In the genomic region with DNA sequence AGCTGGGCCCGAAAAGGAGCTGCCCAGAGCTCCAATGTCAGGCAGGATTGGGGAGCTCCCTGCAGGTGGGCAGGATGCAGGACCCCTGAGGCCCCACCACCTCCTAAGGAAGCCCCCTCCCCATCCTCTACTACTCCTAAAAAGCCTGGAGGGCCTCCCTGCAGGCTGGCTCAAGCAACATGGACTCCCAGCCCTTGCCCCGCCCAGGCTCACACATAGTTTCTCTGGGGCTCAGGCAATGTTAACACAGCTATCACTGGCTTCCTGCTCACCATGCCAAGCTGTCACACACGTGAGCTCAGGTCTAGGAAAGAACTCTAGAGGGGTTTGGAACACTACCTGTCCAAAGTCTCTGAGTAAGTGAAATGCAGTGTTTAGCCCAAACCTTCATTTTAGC, we compare ENCODE assay signal across 2 cellular contexts.
TF ChIP-seq lines count a peak whose summit lies in the region.

No MANE protein-coding gene starts in this region.

TF ChIP-seq in GM23338, 12 proteins besides CTCF, POLR2A, EP300 and RAD21 (continued from another document):
- TF ChIP-seq, protein P1, sequence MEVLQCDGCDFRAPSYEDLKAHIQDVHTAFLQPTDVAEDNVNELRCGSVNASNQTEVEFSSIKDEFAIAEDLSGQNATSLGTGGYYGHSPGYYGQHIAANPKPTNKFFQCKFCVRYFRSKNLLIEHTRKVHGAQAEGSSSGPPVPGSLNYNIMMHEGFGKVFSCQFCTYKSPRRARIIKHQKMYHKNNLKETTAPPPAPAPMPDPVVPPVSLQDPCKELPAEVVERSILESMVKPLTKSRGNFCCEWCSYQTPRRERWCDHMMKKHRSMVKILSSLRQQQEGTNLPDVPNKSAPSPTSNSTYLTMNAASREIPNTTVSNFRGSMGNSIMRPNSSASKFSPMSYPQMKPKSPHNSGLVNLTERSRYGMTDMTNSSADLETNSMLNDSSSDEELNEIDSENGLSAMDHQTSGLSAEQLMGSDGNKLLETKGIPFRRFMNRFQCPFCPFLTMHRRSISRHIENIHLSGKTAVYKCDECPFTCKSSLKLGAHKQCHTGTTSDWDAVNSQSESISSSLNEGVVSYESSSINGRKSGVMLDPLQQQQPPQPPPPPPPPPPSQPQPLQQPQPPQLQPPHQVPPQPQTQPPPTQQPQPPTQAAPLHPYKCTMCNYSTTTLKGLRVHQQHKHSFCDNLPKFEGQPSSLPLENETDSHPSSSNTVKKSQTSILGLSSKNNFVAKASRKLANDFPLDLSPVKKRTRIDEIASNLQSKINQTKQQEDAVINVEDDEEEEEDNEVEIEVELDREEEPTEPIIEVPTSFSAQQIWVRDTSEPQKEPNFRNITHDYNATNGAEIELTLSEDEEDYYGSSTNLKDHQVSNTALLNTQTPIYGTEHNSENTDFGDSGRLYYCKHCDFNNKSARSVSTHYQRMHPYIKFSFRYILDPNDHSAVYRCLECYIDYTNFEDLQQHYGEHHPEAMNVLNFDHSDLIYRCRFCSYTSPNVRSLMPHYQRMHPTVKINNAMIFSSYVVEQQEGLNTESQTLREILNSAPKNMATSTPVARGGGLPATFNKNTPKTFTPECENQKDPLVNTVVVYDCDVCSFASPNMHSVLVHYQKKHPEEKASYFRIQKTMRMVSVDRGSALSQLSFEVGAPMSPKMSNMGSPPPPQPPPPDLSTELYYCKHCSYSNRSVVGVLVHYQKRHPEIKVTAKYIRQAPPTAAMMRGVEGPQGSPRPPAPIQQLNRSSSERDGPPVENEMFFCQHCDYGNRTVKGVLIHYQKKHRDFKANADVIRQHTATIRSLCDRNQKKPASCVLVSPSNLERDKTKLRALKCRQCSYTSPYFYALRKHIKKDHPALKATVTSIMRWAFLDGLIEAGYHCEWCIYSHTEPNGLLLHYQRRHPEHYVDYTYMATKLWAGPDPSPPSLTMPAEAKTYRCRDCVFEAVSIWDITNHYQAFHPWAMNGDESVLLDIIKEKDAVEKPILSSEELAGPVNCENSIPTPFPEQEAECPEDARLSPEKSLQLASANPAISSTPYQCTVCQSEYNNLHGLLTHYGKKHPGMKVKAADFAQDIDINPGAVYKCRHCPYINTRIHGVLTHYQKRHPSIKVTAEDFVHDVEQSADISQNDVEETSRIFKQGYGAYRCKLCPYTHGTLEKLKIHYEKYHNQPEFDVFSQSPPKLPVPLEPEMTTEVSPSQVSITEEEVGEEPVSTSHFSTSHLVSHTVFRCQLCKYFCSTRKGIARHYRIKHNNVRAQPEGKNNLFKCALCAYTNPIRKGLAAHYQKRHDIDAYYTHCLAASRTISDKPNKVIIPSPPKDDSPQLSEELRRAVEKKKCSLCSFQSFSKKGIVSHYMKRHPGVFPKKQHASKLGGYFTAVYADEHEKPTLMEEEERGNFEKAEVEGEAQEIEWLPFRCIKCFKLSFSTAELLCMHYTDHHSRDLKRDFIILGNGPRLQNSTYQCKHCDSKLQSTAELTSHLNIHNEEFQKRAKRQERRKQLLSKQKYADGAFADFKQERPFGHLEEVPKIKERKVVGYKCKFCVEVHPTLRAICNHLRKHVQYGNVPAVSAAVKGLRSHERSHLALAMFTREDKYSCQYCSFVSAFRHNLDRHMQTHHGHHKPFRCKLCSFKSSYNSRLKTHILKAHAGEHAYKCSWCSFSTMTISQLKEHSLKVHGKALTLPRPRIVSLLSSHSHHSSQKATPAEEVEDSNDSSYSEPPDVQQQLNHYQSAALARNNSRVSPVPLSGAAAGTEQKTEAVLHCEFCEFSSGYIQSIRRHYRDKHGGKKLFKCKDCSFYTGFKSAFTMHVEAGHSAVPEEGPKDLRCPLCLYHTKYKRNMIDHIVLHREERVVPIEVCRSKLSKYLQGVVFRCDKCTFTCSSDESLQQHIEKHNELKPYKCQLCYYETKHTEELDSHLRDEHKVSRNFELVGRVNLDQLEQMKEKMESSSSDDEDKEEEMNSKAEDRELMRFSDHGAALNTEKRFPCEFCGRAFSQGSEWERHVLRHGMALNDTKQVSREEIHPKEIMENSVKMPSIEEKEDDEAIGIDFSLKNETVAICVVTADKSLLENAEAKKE (CRISPR knock-in tag; IDR thresholded peaks at IDR 0.05): no peak
- no peak for TF ChIP-seq ZNF331 (CRISPR knock-in tag; IDR thresholded peaks at IDR 0.05; ENCODE audit: low read depth)
- TF ChIP-seq, protein P2, sequence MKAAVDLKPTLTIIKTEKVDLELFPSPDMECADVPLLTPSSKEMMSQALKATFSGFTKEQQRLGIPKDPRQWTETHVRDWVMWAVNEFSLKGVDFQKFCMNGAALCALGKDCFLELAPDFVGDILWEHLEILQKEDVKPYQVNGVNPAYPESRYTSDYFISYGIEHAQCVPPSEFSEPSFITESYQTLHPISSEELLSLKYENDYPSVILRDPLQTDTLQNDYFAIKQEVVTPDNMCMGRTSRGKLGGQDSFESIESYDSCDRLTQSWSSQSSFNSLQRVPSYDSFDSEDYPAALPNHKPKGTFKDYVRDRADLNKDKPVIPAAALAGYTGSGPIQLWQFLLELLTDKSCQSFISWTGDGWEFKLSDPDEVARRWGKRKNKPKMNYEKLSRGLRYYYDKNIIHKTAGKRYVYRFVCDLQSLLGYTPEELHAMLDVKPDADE (IDR thresholded peaks at IDR 0.05): no peak

TF ChIP-seq in HepG2, 621 proteins besides CTCF, POLR2A, EP300 and RAD21 (continued from another document and continues in another):
- peak; percentile 43; the same call in 1 of the 2 replicates for TF ChIP-seq PAXIP1 (CRISPR knock-in tag; conservative IDR thresholded peaks at IDR 0.05)
- TF ChIP-seq ZNF607 (CRISPR knock-in tag; IDR thresholded peaks at IDR 0.05; ENCODE audit: borderline replicate concordance): no peak; the same call in 1 of the 2 replicates
- no peak for TF ChIP-seq ZFP36 (IDR thresholded peaks at IDR 0.05; ENCODE audit: borderline replicate concordance, low read depth, low read length, partially characterized antibody)
- no peak for TF ChIP-seq EHMT2 (IDR thresholded peaks at IDR 0.05; ENCODE audit: borderline replicate concordance, low read depth, low read length)
- TF ChIP-seq, protein P3, sequence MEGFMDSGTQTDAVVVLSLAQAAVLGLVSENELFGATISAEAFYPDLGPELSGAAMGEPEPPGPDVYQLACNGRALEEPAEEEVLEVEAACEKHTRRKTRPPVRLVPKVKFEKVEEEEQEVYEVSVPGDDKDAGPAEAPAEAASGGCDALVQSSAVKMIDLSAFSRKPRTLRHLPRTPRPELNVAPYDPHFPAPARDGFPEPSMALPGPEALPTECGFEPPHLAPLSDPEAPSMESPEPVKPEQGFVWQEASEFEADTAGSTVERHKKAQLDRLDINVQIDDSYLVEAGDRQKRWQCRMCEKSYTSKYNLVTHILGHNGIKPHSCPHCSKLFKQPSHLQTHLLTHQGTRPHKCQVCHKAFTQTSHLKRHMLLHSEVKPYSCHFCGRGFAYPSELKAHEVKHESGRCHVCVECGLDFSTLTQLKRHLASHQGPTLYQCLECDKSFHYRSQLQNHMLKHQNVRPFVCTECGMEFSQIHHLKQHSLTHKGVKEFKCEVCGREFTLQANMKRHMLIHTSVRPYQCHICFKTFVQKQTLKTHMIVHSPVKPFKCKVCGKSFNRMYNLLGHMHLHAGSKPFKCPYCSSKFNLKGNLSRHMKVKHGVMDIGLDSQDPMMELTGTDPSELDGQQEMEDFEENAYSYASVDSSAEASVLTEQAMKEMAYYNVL (CRISPR knock-in tag; IDR thresholded peaks at IDR 0.05; ENCODE audit: borderline replicate concordance): no peak
- TF ChIP-seq ZNF274 (CRISPR knock-in tag; IDR thresholded peaks at IDR 0.05): 0 out of 2 replicates have a peak, but pooled peaks have one; percentile 44
- TF ChIP-seq HNF1B (CRISPR knock-in tag; IDR thresholded peaks at IDR 0.05): peak; percentile 17; the same call in 1 of the 2 replicates
- no peak for TF ChIP-seq ARNT (IDR thresholded peaks at IDR 0.05)
- peak; percentile 74 for TF ChIP-seq BHLHE40 (IDR thresholded peaks at IDR 0.05; ENCODE audit: low read length)
- TF ChIP-seq SAP130 (CRISPR knock-in tag; IDR thresholded peaks at IDR 0.05; ENCODE audit: low read depth): peak; percentile 59
- TF ChIP-seq, protein P4, sequence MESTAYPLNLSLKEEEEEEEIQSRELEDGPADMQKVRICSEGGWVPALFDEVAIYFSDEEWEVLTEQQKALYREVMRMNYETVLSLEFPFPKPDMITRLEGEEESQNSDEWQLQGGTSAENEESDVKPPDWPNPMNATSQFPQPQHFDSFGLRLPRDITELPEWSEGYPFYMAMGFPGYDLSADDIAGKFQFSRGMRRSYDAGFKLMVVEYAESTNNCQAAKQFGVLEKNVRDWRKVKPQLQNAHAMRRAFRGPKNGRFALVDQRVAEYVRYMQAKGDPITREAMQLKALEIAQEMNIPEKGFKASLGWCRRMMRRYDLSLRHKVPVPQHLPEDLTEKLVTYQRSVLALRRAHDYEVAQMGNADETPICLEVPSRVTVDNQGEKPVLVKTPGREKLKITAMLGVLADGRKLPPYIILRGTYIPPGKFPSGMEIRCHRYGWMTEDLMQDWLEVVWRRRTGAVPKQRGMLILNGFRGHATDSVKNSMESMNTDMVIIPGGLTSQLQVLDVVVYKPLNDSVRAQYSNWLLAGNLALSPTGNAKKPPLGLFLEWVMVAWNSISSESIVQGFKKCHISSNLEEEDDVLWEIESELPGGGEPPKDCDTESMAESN (CRISPR knock-in tag; conservative IDR thresholded peaks at IDR 0.05): no peak
- no peak for TF ChIP-seq KLF12 (CRISPR knock-in tag; IDR thresholded peaks at IDR 0.05; ENCODE audit: borderline replicate concordance)
- no peak for TF ChIP-seq IKZF1 (IDR thresholded peaks at IDR 0.05)
- TF ChIP-seq SPEN (CRISPR knock-in tag; IDR thresholded peaks at IDR 0.05; ENCODE audit: low read depth): no peak
- no peak for TF ChIP-seq ZNF572 (CRISPR knock-in tag; IDR thresholded peaks at IDR 0.05)
- 0 out of 2 replicates have a peak, but pooled peaks have one; percentile 38 for TF ChIP-seq ZNF292 (CRISPR knock-in tag; IDR thresholded peaks at IDR 0.05; ENCODE audit: borderline replicate concordance, low read depth)
- TF ChIP-seq TCF7L2 (IDR thresholded peaks at IDR 0.05; ENCODE audit: low read depth, low read length): no peak
- no peak for TF ChIP-seq ZBTB38 (CRISPR knock-in tag; IDR thresholded peaks at IDR 0.05)
- TF ChIP-seq THAP9 (CRISPR knock-in tag; IDR thresholded peaks at IDR 0.05; ENCODE audit: borderline replicate concordance): peak; percentile 37; the same call in 1 of the 2 replicates
- TF ChIP-seq ZNF776 (CRISPR knock-in tag; IDR thresholded peaks at IDR 0.05): no peak
- no peak; the same call in 1 of the 2 replicates for TF ChIP-seq ZFP91 (CRISPR knock-in tag; IDR thresholded peaks at IDR 0.05; ENCODE audit: borderline replicate concordance)
